ENCODE assay signal across 1 cellular context in the genomic region with DNA sequence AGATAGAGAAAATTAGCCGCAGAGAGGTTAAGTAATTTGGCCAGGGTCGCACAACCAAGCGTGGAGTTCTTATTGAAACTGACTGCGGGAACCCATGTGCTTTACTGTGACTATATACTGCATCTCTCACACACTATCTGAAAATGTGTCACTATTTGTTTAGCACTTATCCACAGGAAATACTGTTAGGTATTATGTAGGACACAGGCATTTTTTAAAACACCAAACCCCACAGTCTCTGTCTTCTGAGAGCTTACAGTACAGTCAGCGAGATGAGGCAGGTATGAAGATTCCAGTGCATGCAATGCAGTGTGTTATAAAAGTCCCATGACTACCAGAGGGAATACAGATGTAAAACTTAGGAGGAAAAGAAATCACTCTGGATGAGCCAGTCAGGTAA.
TF ChIP-seq lines count a peak whose summit lies in the region.

No MANE protein-coding gene starts in this region.

TF ChIP-seq in K562, 482 proteins besides CTCF, POLR2A, EP300 and RAD21:
- TF ChIP-seq, protein P1, sequence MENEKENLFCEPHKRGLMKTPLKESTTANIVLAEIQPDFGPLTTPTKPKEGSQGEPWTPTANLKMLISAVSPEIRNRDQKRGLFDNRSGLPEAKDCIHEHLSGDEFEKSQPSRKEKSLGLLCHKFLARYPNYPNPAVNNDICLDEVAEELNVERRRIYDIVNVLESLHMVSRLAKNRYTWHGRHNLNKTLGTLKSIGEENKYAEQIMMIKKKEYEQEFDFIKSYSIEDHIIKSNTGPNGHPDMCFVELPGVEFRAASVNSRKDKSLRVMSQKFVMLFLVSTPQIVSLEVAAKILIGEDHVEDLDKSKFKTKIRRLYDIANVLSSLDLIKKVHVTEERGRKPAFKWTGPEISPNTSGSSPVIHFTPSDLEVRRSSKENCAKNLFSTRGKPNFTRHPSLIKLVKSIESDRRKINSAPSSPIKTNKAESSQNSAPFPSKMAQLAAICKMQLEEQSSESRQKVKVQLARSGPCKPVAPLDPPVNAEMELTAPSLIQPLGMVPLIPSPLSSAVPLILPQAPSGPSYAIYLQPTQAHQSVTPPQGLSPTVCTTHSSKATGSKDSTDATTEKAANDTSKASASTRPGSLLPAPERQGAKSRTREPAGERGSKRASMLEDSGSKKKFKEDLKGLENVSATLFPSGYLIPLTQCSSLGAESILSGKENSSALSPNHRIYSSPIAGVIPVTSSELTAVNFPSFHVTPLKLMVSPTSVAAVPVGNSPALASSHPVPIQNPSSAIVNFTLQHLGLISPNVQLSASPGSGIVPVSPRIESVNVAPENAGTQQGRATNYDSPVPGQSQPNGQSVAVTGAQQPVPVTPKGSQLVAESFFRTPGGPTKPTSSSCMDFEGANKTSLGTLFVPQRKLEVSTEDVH (IDR thresholded peaks at IDR 0.05; ENCODE audit: low read depth, partially characterized antibody) = no peak
- TF ChIP-seq OTX1 (CRISPR knock-in tag; IDR thresholded peaks at IDR 0.05) = no peak
- TF ChIP-seq, protein P2, sequence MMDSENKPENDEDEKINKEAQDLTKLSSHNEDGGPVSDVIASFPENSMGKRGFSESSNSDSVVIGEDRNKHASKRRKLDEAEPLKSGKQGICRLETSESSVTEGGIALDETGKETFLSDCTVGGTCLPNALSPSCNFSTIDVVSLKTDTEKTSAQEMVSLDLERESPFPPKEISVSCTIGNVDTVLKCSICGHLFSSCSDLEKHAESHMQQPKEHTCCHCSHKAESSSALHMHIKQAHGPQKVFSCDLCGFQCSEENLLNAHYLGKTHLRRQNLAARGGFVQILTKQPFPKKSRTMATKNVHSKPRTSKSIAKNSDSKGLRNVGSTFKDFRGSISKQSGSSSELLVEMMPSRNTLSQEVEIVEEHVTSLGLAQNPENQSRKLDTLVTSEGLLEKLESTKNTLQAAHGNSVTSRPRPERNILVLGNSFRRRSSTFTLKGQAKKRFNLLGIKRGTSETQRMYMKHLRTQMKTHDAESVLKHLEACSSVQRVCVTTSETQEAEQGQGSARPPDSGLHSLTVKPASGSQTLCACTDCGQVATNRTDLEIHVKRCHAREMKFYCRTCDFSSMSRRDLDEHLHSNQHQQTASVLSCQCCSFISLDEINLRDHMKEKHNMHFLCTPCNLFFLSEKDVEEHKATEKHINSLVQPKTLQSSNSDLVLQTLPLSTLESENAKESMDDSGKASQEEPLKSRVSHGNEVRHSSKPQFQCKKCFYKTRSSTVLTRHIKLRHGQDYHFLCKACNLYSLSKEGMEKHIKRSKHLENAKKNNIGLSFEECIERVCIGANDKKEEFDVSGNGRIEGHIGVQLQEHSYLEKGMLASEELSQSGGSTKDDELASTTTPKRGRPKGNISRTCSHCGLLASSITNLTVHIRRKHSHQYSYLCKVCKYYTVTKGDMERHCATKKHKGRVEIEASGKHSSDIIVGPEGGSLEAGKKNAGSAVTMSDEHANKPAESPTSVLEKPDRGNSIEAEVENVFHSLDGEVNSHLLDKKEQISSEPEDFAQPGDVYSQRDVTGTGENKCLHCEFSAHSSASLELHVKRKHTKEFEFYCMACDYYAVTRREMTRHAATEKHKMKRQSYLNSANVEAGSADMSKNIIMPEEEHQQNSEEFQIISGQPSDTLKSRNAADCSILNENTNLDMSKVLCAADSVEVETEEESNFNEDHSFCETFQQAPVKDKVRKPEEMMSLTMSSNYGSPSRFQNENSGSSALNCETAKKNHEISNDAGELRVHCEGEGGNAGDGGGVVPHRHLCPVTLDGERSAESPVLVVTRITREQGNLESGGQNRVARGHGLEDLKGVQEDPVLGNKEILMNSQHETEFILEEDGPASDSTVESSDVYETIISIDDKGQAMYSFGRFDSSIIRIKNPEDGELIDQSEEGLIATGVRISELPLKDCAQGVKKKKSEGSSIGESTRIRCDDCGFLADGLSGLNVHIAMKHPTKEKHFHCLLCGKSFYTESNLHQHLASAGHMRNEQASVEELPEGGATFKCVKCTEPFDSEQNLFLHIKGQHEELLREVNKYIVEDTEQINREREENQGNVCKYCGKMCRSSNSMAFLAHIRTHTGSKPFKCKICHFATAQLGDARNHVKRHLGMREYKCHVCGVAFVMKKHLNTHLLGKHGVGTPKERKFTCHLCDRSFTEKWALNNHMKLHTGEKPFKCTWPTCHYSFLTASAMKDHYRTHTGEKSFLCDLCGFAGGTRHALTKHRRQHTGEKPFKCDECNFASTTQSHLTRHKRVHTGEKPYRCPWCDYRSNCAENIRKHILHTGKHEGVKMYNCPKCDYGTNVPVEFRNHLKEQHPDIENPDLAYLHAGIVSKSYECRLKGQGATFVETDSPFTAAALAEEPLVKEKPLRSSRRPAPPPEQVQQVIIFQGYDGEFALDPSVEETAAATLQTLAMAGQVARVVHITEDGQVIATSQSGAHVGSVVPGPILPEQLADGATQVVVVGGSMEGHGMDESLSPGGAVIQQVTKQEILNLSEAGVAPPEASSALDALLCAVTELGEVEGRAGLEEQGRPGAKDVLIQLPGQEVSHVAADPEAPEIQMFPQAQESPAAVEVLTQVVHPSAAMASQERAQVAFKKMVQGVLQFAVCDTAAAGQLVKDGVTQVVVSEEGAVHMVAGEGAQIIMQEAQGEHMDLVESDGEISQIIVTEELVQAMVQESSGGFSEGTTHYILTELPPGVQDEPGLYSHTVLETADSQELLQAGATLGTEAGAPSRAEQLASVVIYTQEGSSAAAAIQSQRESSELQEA (IDR thresholded peaks at IDR 0.05; ENCODE audit: low read depth) = no peak
- TF ChIP-seq COPS2 (conservative IDR thresholded peaks at IDR 0.05) = no peak
- TF ChIP-seq SMARCA5 (IDR thresholded peaks at IDR 0.05) = no peak
- TF ChIP-seq, protein P3, sequence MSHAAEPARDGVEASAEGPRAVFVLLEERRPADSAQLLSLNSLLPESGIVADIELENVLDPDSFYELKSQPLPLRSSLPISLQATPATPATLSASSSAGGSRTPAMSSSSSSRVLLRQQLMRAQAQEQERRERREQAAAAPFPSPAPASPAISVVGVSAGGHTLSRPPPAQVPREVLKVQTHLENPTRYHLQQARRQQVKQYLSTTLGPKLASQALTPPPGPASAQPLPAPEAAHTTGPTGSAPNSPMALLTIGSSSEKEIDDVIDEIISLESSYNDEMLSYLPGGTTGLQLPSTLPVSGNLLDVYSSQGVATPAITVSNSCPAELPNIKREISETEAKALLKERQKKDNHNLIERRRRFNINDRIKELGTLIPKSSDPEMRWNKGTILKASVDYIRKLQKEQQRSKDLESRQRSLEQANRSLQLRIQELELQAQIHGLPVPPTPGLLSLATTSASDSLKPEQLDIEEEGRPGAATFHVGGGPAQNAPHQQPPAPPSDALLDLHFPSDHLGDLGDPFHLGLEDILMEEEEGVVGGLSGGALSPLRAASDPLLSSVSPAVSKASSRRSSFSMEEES (CRISPR knock-in tag; IDR thresholded peaks at IDR 0.05) = no peak
- no peak for TF ChIP-seq ZEB2 (IDR thresholded peaks at IDR 0.05)
- TF ChIP-seq MTF1 (CRISPR knock-in tag; IDR thresholded peaks at IDR 0.05; ENCODE audit: borderline replicate concordance) = no peak
- no peak for TF ChIP-seq FOXM1 (IDR thresholded peaks at IDR 0.05; ENCODE audit: low read depth)
- TF ChIP-seq FOXM1 (CRISPR knock-in tag; IDR thresholded peaks at IDR 0.05; ENCODE audit: low read depth) = no peak
- TF ChIP-seq, protein P4, sequence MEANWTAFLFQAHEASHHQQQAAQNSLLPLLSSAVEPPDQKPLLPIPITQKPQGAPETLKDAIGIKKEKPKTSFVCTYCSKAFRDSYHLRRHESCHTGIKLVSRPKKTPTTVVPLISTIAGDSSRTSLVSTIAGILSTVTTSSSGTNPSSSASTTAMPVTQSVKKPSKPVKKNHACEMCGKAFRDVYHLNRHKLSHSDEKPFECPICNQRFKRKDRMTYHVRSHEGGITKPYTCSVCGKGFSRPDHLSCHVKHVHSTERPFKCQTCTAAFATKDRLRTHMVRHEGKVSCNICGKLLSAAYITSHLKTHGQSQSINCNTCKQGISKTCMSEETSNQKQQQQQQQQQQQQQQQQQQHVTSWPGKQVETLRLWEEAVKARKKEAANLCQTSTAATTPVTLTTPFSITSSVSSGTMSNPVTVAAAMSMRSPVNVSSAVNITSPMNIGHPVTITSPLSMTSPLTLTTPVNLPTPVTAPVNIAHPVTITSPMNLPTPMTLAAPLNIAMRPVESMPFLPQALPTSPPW (CRISPR knock-in tag; IDR thresholded peaks at IDR 0.05) = no peak
- no peak for TF ChIP-seq HLTF (IDR thresholded peaks at IDR 0.05)
- TF ChIP-seq, protein P5, sequence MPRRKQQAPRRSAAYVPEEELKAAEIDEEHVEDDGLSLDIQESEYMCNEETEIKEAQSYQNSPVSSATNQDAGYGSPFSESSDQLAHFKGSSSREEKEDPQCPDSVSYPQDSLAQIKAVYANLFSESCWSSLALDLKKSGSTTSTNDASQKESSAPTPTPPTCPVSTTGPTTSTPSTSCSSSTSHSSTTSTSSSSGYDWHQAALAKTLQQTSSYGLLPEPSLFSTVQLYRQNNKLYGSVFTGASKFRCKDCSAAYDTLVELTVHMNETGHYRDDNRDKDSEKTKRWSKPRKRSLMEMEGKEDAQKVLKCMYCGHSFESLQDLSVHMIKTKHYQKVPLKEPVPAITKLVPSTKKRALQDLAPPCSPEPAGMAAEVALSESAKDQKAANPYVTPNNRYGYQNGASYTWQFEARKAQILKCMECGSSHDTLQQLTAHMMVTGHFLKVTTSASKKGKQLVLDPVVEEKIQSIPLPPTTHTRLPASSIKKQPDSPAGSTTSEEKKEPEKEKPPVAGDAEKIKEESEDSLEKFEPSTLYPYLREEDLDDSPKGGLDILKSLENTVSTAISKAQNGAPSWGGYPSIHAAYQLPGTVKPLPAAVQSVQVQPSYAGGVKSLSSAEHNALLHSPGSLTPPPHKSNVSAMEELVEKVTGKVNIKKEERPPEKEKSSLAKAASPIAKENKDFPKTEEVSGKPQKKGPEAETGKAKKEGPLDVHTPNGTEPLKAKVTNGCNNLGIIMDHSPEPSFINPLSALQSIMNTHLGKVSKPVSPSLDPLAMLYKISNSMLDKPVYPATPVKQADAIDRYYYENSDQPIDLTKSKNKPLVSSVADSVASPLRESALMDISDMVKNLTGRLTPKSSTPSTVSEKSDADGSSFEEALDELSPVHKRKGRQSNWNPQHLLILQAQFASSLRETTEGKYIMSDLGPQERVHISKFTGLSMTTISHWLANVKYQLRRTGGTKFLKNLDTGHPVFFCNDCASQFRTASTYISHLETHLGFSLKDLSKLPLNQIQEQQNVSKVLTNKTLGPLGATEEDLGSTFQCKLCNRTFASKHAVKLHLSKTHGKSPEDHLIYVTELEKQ (CRISPR knock-in tag; IDR thresholded peaks at IDR 0.05) = no peak
- no peak for TF ChIP-seq TRIM24 (IDR thresholded peaks at IDR 0.05)
- TF ChIP-seq, protein P6, sequence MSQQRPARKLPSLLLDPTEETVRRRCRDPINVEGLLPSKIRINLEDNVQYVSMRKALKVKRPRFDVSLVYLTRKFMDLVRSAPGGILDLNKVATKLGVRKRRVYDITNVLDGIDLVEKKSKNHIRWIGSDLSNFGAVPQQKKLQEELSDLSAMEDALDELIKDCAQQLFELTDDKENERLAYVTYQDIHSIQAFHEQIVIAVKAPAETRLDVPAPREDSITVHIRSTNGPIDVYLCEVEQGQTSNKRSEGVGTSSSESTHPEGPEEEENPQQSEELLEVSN (IDR thresholded peaks at IDR 0.05; ENCODE audit: borderline replicate concordance in 1 of 2, extremely low read depth in 1 of 2, insufficient read depth in 1 of 2, insufficient read length in 1 of 2, low read depth in 1 of 2, low read length in 1 of 2, poor library complexity in 1 of 2, severe bottlenecking in 1 of 2) = no peak
- TF ChIP-seq ZNF75A (CRISPR knock-in tag; IDR thresholded peaks at IDR 0.05) = no peak
- TF ChIP-seq HDGF (IDR thresholded peaks at IDR 0.05) = no peak
- TF ChIP-seq CEBPB (tag; IDR thresholded peaks at IDR 0.05) = no peak
- no peak for TF ChIP-seq SIN3A (IDR thresholded peaks at IDR 0.05; ENCODE audit: borderline replicate concordance in 2 of 2, control insufficient read depth in 1 of 2, low read depth in 2 of 2, low read length in 2 of 2)
